ENCODE assay signal across 20 cellular contexts in the genomic region with DNA sequence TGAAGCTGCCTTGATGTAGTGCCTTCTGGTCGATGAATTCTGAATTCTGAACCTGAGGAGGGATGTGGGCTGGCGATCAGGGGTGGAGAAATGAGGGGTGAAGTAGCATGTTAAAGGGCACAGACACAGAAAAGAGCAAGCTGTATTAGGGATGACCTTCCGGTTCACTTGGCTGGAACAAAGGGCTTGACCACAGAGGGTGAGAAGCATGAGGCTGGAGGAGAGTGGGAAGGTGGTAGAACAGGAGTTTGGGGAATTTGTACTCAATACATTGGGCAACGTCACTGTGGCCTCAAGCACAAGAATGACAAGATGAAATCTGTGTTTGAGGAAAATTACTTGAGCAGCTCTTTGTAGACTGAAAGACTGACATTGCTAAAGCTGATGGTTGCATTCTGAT.
DNase-seq lines count a peak whose midpoint lies in the region; ATAC-seq, FAIRE-seq and TF ChIP-seq lines count a peak whose summit lies in the region.
"Had no signal": no experiment of that assay in that cellular context is flagged by ENCODE, and none has a peak within 500 bp of the region (broad histone marks: within the 10 kb centered on the region; RNA-seq: fewer than 3 reads in every experiment).

No MANE protein-coding gene starts in this region.

- no peaks in the 10 kb centered on the region for H3K9me3 Mint-ChIP-seq in neural progenitor cell
- H3K9me3 Mint-ChIP-seq in stimulated activated naive B cell treated with anti-CD40 and anti-IgM and Interleukin-4, amounts not matched to agents 10 μg/mL and 1 μg/mL and 100 μg/mL, for 72 hours, result no peaks in the 10 kb centered on the region

- H3K4me1 Mint-ChIP-seq in neural progenitor cell, result peaks cover 22% of the 10 kb centered on the region
- H3K4me1 Mint-ChIP-seq in stimulated activated naive B cell treated with anti-CD40 and anti-IgM and Interleukin-4, amounts not matched to agents 10 μg/mL and 1 μg/mL and 100 μg/mL, for 72 hours, result peaks cover 36 to 63% of the 10 kb centered on the region in 2 donors

- H3K79me1 ChIP-seq in H1 (ENCODE audit: low read depth, low read length), result no peaks in the 10 kb centered on the region

- H3F3A ChIP-seq in neural progenitor cell (ENCODE audit: low read depth), result no peaks in the 10 kb centered on the region

- H3K27ac ChIP-seq in HEK293 (ENCODE audit: extremely low read depth, low read depth, low read length), result no peak overlapping the region
- no peak overlapping the region for H3K27ac ChIP-seq in H1 (ENCODE audit: low read depth, low read length)
- H3K27ac ChIP-seq in neural progenitor cell, result no peak overlapping the region
- H3K27ac ChIP-seq: RWPE1, SJCRH30 had no signal

- H3K23ac ChIP-seq in H1 (ENCODE audit: insufficient read length), result no peak overlapping the region

- no peak for TF ChIP-seq EP300 in H1 (IDR thresholded peaks at IDR 0.05; ENCODE audit: borderline replicate concordance in 1 of 2, low read depth in 2 of 2, low read length in 2 of 2)

- H3K36me3 ChIP-seq in HEK293 (ENCODE audit: control insufficient read depth in 2 of 2, insufficient read depth in 1 of 2, low read length in 2 of 2), result peaks cover 0 to 3% of the 10 kb centered on the region in 2 experiments; a peak in 1 of 3 replicates
- H3K36me3 ChIP-seq in H1 (ENCODE audit: control insufficient read depth in 2 of 4, insufficient read depth in 4 of 4, low read length in 3 of 4), result no peaks in the 10 kb centered on the region
- H3K36me3 ChIP-seq in neural progenitor cell, result no peaks in the 10 kb centered on the region

- H3K4me2 ChIP-seq in H1 (ENCODE audit: insufficient read depth in 1 of 2, low read depth in 2 of 2, low read length in 2 of 2) (no peak overlapping the region), neural progenitor cell (no peak overlapping the region)

- H3K27ac Mint-ChIP-seq in neural progenitor cell, result peak overlapping the region; percentile 1
- peak overlapping the region; percentile 38 for H3K27ac Mint-ChIP-seq in stimulated activated naive B cell treated with anti-CD40 and anti-IgM and Interleukin-4, amounts not matched to agents 10 μg/mL and 1 μg/mL and 100 μg/mL, for 72 hours

- no peak for FAIRE-seq in H1 (lab: Jason Lieb, UNC)
- FAIRE-seq: GM12891, GM18507, H54 had no signal

- no peak overlapping the region for H2BK12ac ChIP-seq in H1 (ENCODE audit: low read depth, low read length)

- no peak for ATAC-seq in stimulated activated naive B cell treated with anti-CD40 and anti-IgM and Interleukin-4, amounts not matched to agents 10 μg/mL and 1 μg/mL and 100 μg/mL, for 72 hours (replicated peaks)
- ATAC-seq in GM21367 (IDR thresholded peaks at IDR 0.05; ENCODE audit: unreplicated experiment), result no peak

- no peak overlapping the region for H3K4me3 ChIP-seq in HEK293 (ENCODE audit: low read depth, low read length)
- H3K4me3 ChIP-seq in H1 (ENCODE audit: extremely low read depth in 1 of 4, insufficient read depth in 2 of 4, low read depth in 3 of 4, low read length in 4 of 4), result no peak overlapping the region
- H3K4me3 ChIP-seq in neural progenitor cell, result no peak overlapping the region
- H3K4me3 ChIP-seq: SJCRH30 had no signal

- H2BK15ac ChIP-seq in H1 (ENCODE audit: low read length), result no peak overlapping the region

- H3K4ac ChIP-seq in H1 (replicated peaks; ENCODE audit: insufficient read length, low read depth, low read length), result no peak overlapping the region

- TF ChIP-seq POLR2A in H1 (IDR thresholded peaks at IDR 0.05; ENCODE audit: control extremely low read depth in 1 of 2, low read depth in 2 of 2, low read length in 2 of 2), result no peak

- H4K5ac ChIP-seq in H1 (ENCODE audit: insufficient read length, low read depth, low read length), result no peak overlapping the region

- H2AFZ ChIP-seq in H1 (ENCODE audit: low read length) (no peak overlapping the region), neural progenitor cell (replicated peaks) (no peak overlapping the region)

- WGBS in H1 (ENCODE audit: extremely low coverage in 1 of 2, insufficient coverage in 1 of 2, insufficient read length in 1 of 2, insufficient replicate concordance in 2 of 2, low coverage in 1 of 2, low lambda C conversion rate in 2 of 2, missing lambda C conversion rate in 1 of 2), 2 experiments, result 94% methylated on average over 4 of the region's 4 CpGs; no CpG with 5 or more reads in 1 of the 2 experiments

- no peak overlapping the region for H3K14ac ChIP-seq in H1 (ENCODE audit: insufficient read length)

- no peak overlapping the region for H3K18ac ChIP-seq in H1 (ENCODE audit: extremely low read depth, low read length)

- H3K56ac ChIP-seq in H1 (replicated peaks; ENCODE audit: insufficient read length, low read depth, low read length), result no peak overlapping the region

- POLR2A ChIA-PET in HEK293 (lab: Yijun Ruan, JAX), result interaction anchor here (1.2 kb wide), 1 partner anchor 154 kb away, joined by 3 read pairs; no protein-coding TSS in a partner anchor
- POLR2A ChIA-PET in H1 (lab: Charles Lee; ENCODE audit: partially characterized antibody), result no interaction called here

- H2BK20ac ChIP-seq in H1 (ENCODE audit: low read length), result 0 out of 2 replicates have a peak overlapping the region, but pooled peaks have one; percentile 9

- no peak for TF ChIP-seq RAD21 in H1 (IDR thresholded peaks at IDR 0.05 in 1 of 2, conservative IDR thresholded peaks at IDR 0.05 in 1 of 2; ENCODE audit: low read depth in 2 of 2, low read length in 2 of 2)

- TF ChIP-seq CTCF in HEK293 (tag by site-specific recombination; IDR thresholded peaks at IDR 0.05) (no peak), H1 (IDR thresholded peaks at IDR 0.05; ENCODE audit: control extremely low read depth in 1 of 3, insufficient read depth in 1 of 3, low read depth in 1 of 3, low read length in 3 of 3) (no peak), neural progenitor cell (IDR thresholded peaks at IDR 0.05) (no peak)

- H4K20me1 ChIP-seq in H1 (replicated peaks in 1 of 2; ENCODE audit: control insufficient read depth in 1 of 2, insufficient read depth in 2 of 2, low read length in 2 of 2), result no peaks in the 10 kb centered on the region
- peaks cover 4% of the 10 kb centered on the region for H4K20me1 ChIP-seq in neural progenitor cell (ENCODE audit: low read depth)

- no peak overlapping the region for H3K4me3 Mint-ChIP-seq in neural progenitor cell
- no peak overlapping the region for H3K4me3 Mint-ChIP-seq in stimulated activated naive B cell treated with anti-CD40 and anti-IgM and Interleukin-4, amounts not matched to agents 10 μg/mL and 1 μg/mL and 100 μg/mL, for 72 hours
- H3K4me3 Mint-ChIP-seq: CD14-positive monocyte had no signal

- H2BK120ac ChIP-seq in H1 (replicated peaks; ENCODE audit: low read depth, low read length), result no peak overlapping the region

- no peak overlapping the region for H2AK5ac ChIP-seq in H1 (ENCODE audit: low read depth, low read length)

- peaks cover 8% of the 10 kb centered on the region; the same call in 1 of the 2 replicates for H3K4me1 ChIP-seq in HEK293 (ENCODE audit: control insufficient read depth, insufficient read depth, low read length)
- H3K4me1 ChIP-seq in H1 (replicated peaks in 1 of 4; ENCODE audit: control insufficient read depth in 3 of 4, insufficient read depth in 4 of 4, low read length in 3 of 4), result no peaks in the 10 kb centered on the region
- peaks cover 10% of the 10 kb centered on the region for H3K4me1 ChIP-seq in neural progenitor cell

- DNase-seq in H1 (ENCODE audit: low read depth in 1 of 2, low spot score in 2 of 2), result no peak
- peak; percentile 59 for DNase-seq in neural progenitor cell (ENCODE audit: low spot score)
- no peak for DNase-seq in stimulated activated naive B cell treated with anti-CD40 and anti-IgM and Interleukin-4, amounts not matched to agents 10 μg/mL and 1 μg/mL and 100 μg/mL, for 72 hours
- no peak for DNase-seq in activated T-cell treated with anti-CD3 and anti-CD28 coated beads for 4 hours
- no peak for DNase-seq in RKO (ENCODE audit: low spot score)
- DNase-seq: DMS 273 treated with DMSO at 0.1 percent for 48 hours, GF-D8, IMR-90, NCI-H187, NCI-H446, NCI-H69, OCI-M1, SJCRH30 had no signal

- H3K27me3 ChIP-seq in H1 (replicated peaks in 1 of 4; ENCODE audit: control insufficient read depth in 3 of 4, extremely low read depth in 1 of 4, insufficient read depth in 3 of 4, low read length in 3 of 4), result no peaks in the 10 kb centered on the region
- no peaks in the 10 kb centered on the region for H3K27me3 ChIP-seq in neural progenitor cell
- H3K27me3 ChIP-seq: SJCRH30 had no signal

- H4K91ac ChIP-seq in H1 (replicated peaks; ENCODE audit: insufficient read length, low read length), result no peak overlapping the region

- H3K36me3 Mint-ChIP-seq in neural progenitor cell, result peaks cover 11% of the 10 kb centered on the region
- peaks cover 0 to 3% of the 10 kb centered on the region in 2 donors for H3K36me3 Mint-ChIP-seq in stimulated activated naive B cell treated with anti-CD40 and anti-IgM and Interleukin-4, amounts not matched to agents 10 μg/mL and 1 μg/mL and 100 μg/mL, for 72 hours
- H3K36me3 Mint-ChIP-seq: CD14-positive monocyte had no signal

- no peak overlapping the region for H2BK5ac ChIP-seq in H1 (ENCODE audit: low read depth, low read length)

- CTCF ChIA-PET in HEK293 (lab: Yijun Ruan, JAX) (interaction anchor here (1.3 kb wide), 1 partner anchor 10 kb away, joined by 4 read pairs; no protein-coding TSS in a partner anchor), H1 (lab: Charles Lee; ENCODE audit: partially characterized antibody) (interaction anchor here (0.6 to 1.5 kb wide), 6 partner anchors 10 to 532 kb away, joined by 3 to 5 read pairs (median 3); no protein-coding TSS in a partner anchor)

- peaks cover 3% of the 10 kb centered on the region for H3K27me3 Mint-ChIP-seq in neural progenitor cell (ENCODE audit: insufficient read depth, low read depth)
- no peaks in the 10 kb centered on the region for H3K27me3 Mint-ChIP-seq in stimulated activated naive B cell treated with anti-CD40 and anti-IgM and Interleukin-4, amounts not matched to agents 10 μg/mL and 1 μg/mL and 100 μg/mL, for 72 hours

- no peak overlapping the region for H4K8ac ChIP-seq in H1 (ENCODE audit: extremely low read depth, insufficient read depth, low read length)

- H3K9ac ChIP-seq in H1 (replicated peaks in 1 of 4; ENCODE audit: extremely low read depth in 1 of 4, low read depth in 3 of 4, low read length in 3 of 4) (no peak overlapping the region), neural progenitor cell (no peak overlapping the region)

- H3K9me3 ChIP-seq in HEK293 (ENCODE audit: control insufficient read depth, insufficient read depth, low read depth, low read length) (no peaks in the 10 kb centered on the region), H1 (ENCODE audit: insufficient read depth in 2 of 2, low read depth in 1 of 2, low read length in 1 of 2) (no peaks in the 10 kb centered on the region), neural progenitor cell (ENCODE audit: low read depth) (no peaks in the 10 kb centered on the region)
- H3K9me3 ChIP-seq: SJCRH30 had no signal

- H3K23me2 ChIP-seq in H1 (ENCODE audit: low read depth, low read length), result no peaks in the 10 kb centered on the region

- H3K79me2 ChIP-seq in H1 (ENCODE audit: control insufficient read depth in 1 of 2, insufficient read depth in 2 of 2, low read length in 2 of 2), result no peaks in the 10 kb centered on the region
- H3K79me2 ChIP-seq in neural progenitor cell (ENCODE audit: low read depth), result no peaks in the 10 kb centered on the region

TF ChIP-seq in HEK293, 187 proteins besides CTCF, POLR2A, EP300 and RAD21 (continues in another document):
- 0 out of 2 replicates have a peak, but pooled peaks have one; percentile 40 for TF ChIP-seq FEZF1 (tag by site-specific recombination; IDR thresholded peaks at IDR 0.05)
